11 cellular contexts compared by ENCODE assay signal in genomic region chr3:38163117-38163870, GRCh38. TPM values are rescaled to one million over a fixed set of nuclear protein-coding genes. Genes with fewer than 3 reads are reported as not detected.
DNase-seq lines count a peak whose midpoint lies in the region; ATAC-seq and TF ChIP-seq lines count a peak whose summit lies in the region.
"Had no signal": no experiment of that assay in that cellular context is flagged by ENCODE, and none has a peak within 500 bp of the region (broad histone marks: within the 10 kb centered on the region; RNA-seq: fewer than 3 reads in every experiment).

No MANE protein-coding gene starts in this region.

- H3K18ac ChIP-seq in mesendoderm (ENCODE audit: low read length), result no peak overlapping the region

- H3K4me3 ChIP-seq in DND-41 (ENCODE audit: low read depth in 1 of 2, low read length in 2 of 2) (no peak overlapping the region), Karpas-422 (ENCODE audit: low read length) (peak overlapping the region; percentile 89; the same call in 1 of the 2 replicates), mesendoderm (ENCODE audit: low read length) (no peak overlapping the region), testis (no peak overlapping the region)

- intact Hi-C loops in activated T-helper 2 cell treated with anti-CD3 and anti-CD28 coated beads, Interferon-gamma antibody, Interleukin-2, Interleukin-4, amounts not matched to agents 10 μg/mL and 5 μg/mL and 100 μg/mL, durations not matched to agents 14 hours and 24 hours and 36 hours (cut with micrococcal nuclease), result loop anchor here (10.0 kb wide), 1 partner anchor 258 kb away; no protein-coding TSS in a partner anchor
- intact Hi-C loops in testis (cut with DNase I; ENCODE audit: low total_unique reads), result no loop called here

- H3K4me1 Mint-ChIP-seq in activated T-helper 2 cell treated with anti-CD3 and anti-CD28 coated beads, Interferon-gamma antibody, Interleukin-2, Interleukin-4, amounts not matched to agents 10 μg/mL and 5 μg/mL and 100 μg/mL, durations not matched to agents 14 hours and 24 hours and 36 hours (ENCODE audit: low read depth), result peaks cover 31% of the 10 kb centered on the region

- H2AFZ ChIP-seq in DND-41 (ENCODE audit: low read depth, low read length) (peak overlapping the region; percentile 50), Karpas-422 (ENCODE audit: low read length) (peak overlapping the region; percentile 49; the same call in 1 of the 2 replicates)

- no peak overlapping the region for H4K8ac ChIP-seq in mesendoderm (ENCODE audit: low read depth, low read length)

- peak overlapping the region; percentile 23 for H3K4me3 Mint-ChIP-seq in activated T-helper 2 cell treated with anti-CD3 and anti-CD28 coated beads, Interferon-gamma antibody, Interleukin-2, Interleukin-4, amounts not matched to agents 10 μg/mL and 5 μg/mL and 100 μg/mL, durations not matched to agents 14 hours and 24 hours and 36 hours (ENCODE audit: low read depth)

- H3K4me1 ChIP-seq in DND-41 (ENCODE audit: insufficient read depth, low read length) (peaks cover 34% of the 10 kb centered on the region), Karpas-422 (ENCODE audit: low read length) (peaks cover 29% of the 10 kb centered on the region), mesendoderm (ENCODE audit: control insufficient read depth, low read depth, low read length) (no peaks in the 10 kb centered on the region), testis (no peaks in the 10 kb centered on the region)

- no CpG with 5 or more reads among the region's 12 CpGs for WGBS in mesendoderm (ENCODE audit: extremely low coverage, insufficient coverage, low lambda C conversion rate)
- 72 to 74% methylated on average over 12 of the region's 12 CpGs for WGBS in testis, 2 donors

- H4K20me1 ChIP-seq in DND-41 (ENCODE audit: insufficient read depth, low read length) (peaks cover 7% of the 10 kb centered on the region), Karpas-422 (ENCODE audit: insufficient read depth, low read depth, low read length) (peaks cover 3% of the 10 kb centered on the region; the same call in 1 of the 2 replicates)

- no peaks in the 10 kb centered on the region for H3K9me3 ChIP-seq in DND-41 (ENCODE audit: insufficient read depth, low read length, severe bottlenecking)
- no peaks in the 10 kb centered on the region for H3K9me3 ChIP-seq in Karpas-422 (ENCODE audit: low read length)
- no peaks in the 10 kb centered on the region for H3K9me3 ChIP-seq in testis
- H3K9me3 ChIP-seq: sigmoid colon, suprapubic skin had no signal

- no peaks in the 10 kb centered on the region for H3K9me2 ChIP-seq in Karpas-422 (replicated peaks; ENCODE audit: insufficient read depth, low read length)

- no peaks in the 10 kb centered on the region; the same call in 1 of the 2 replicates for H3K36me3 ChIP-seq in DND-41 (ENCODE audit: insufficient read depth, low read length)
- H3K36me3 ChIP-seq in Karpas-422 (ENCODE audit: insufficient read depth, low read length), result no peaks in the 10 kb centered on the region; the same call in 1 of the 2 replicates
- no peaks in the 10 kb centered on the region for H3K36me3 ChIP-seq in mesendoderm (ENCODE audit: control insufficient read depth, insufficient read depth, low read length)
- no peaks in the 10 kb centered on the region for H3K36me3 ChIP-seq in testis (ENCODE audit: low read depth, missing control alignments)
- H3K36me3 ChIP-seq: sigmoid colon, suprapubic skin had no signal

- peaks cover 22% of the 10 kb centered on the region for H3K36me3 Mint-ChIP-seq in activated T-helper 2 cell treated with anti-CD3 and anti-CD28 coated beads, Interferon-gamma antibody, Interleukin-2, Interleukin-4, amounts not matched to agents 10 μg/mL and 5 μg/mL and 100 μg/mL, durations not matched to agents 14 hours and 24 hours and 36 hours (ENCODE audit: low read depth)

- H2BK5ac ChIP-seq in mesendoderm (ENCODE audit: low read length), result no peak overlapping the region

- no peak overlapping the region for H4K5ac ChIP-seq in mesendoderm (ENCODE audit: low read length)

- H3K79me2 ChIP-seq in DND-41 (ENCODE audit: insufficient read depth, low read length) (peaks cover 30% of the 10 kb centered on the region), Karpas-422 (ENCODE audit: low read length) (peaks cover 29% of the 10 kb centered on the region), mesendoderm (ENCODE audit: control insufficient read depth, insufficient read depth, low read length) (peaks cover 19% of the 10 kb centered on the region)

- no peak overlapping the region for H2AK5ac ChIP-seq in mesendoderm (ENCODE audit: low read length)

- H3K4me2 ChIP-seq in DND-41 (ENCODE audit: insufficient read depth, low read length), result peak overlapping the region; percentile 72; the same call in 1 of the 2 replicates
- peak overlapping the region; percentile 68 for H3K4me2 ChIP-seq in Karpas-422 (ENCODE audit: low read depth, low read length, poor library complexity, severe bottlenecking)
- no peak overlapping the region for H3K4me2 ChIP-seq in mesendoderm (ENCODE audit: low read length)

- no peak overlapping the region for H2BK120ac ChIP-seq in mesendoderm (ENCODE audit: low read depth, low read length)

- DNase-seq in DND-41 (peak; percentile 35), Karpas-422 (peak; percentile 76), mesendoderm (peak; percentile 47), NCI-H2081 treated with DMSO at 0.1 percent for 48 hours (lab: John Stamatoyannopoulos, UW) (no peak), HuH-7.5 (ENCODE audit: low spot score) (no peak), testis (no peak)
- DNase-seq in activated T-helper 2 cell treated with anti-CD3 and anti-CD28 coated beads, Interferon-gamma antibody, Interleukin-2, Interleukin-4, amounts not matched to agents 10 μg/mL and 5 μg/mL and 100 μg/mL, durations not matched to agents 14 hours and 24 hours and 36 hours (ENCODE audit: low spot score), result no peak
- DNase-seq: head of caudate nucleus, NCI-H526 treated with DMSO at 0.1 percent for 48 hours, sigmoid colon had no signal

- peak; percentile 43 for TF ChIP-seq CTCF in DND-41 (IDR thresholded peaks at IDR 0.05; ENCODE audit: borderline replicate concordance, extremely low read depth, low read length, poor library complexity, severe bottlenecking)
- TF ChIP-seq CTCF in testis (IDR thresholded peaks at IDR 0.05), result no peak

- no peak overlapping the region for H3K56ac ChIP-seq in mesendoderm (ENCODE audit: low read length)

- H2BK15ac ChIP-seq in mesendoderm (replicated peaks; ENCODE audit: low read depth), result no peak overlapping the region

- no peak for ATAC-seq in DND-41 (ENCODE audit: insufficient read depth, low read depth)

- TF ChIP-seq POLR2A in testis (IDR thresholded peaks at IDR 0.05), result no peak

- H3K4ac ChIP-seq in mesendoderm (ENCODE audit: low read depth, low read length), result no peak overlapping the region

- no peak overlapping the region; the same call in 1 of the 2 replicates for H3K27ac ChIP-seq in DND-41 (ENCODE audit: low read length)
- no peak overlapping the region for H3K27ac ChIP-seq in Karpas-422 (ENCODE audit: low read length)
- no peak overlapping the region for H3K27ac ChIP-seq in mesendoderm (ENCODE audit: low read depth, low read length)
- peak overlapping the region in 1 of 2 donors; percentile 98 for H3K27ac ChIP-seq in testis

- H3K27me3 ChIP-seq in DND-41 (ENCODE audit: insufficient read depth, low read length, poor library complexity) (no peaks in the 10 kb centered on the region), Karpas-422 (ENCODE audit: low read length) (no peaks in the 10 kb centered on the region), mesendoderm (ENCODE audit: insufficient read depth, low read length, poor library complexity) (no peaks in the 10 kb centered on the region), testis (no peaks in the 10 kb centered on the region)
- H3K27me3 ChIP-seq: sigmoid colon, suprapubic skin had no signal

- peaks cover 8% of the 10 kb centered on the region for H3K79me1 ChIP-seq in mesendoderm (ENCODE audit: low read length)

- H3K27me3 Mint-ChIP-seq in activated T-helper 2 cell treated with anti-CD3 and anti-CD28 coated beads, Interferon-gamma antibody, Interleukin-2, Interleukin-4, amounts not matched to agents 10 μg/mL and 5 μg/mL and 100 μg/mL, durations not matched to agents 14 hours and 24 hours and 36 hours (ENCODE audit: low read depth), result no peaks in the 10 kb centered on the region

- H3K9ac ChIP-seq in DND-41 (ENCODE audit: low read depth, low read length), result peak overlapping the region; percentile 78; the same call in 1 of the 2 replicates
- no peak overlapping the region for H3K9ac ChIP-seq in Karpas-422 (ENCODE audit: low read length)
- H3K9ac ChIP-seq in mesendoderm (ENCODE audit: low read length), result no peak overlapping the region

- no peaks in the 10 kb centered on the region for H3K9me3 Mint-ChIP-seq in activated T-helper 2 cell treated with anti-CD3 and anti-CD28 coated beads, Interferon-gamma antibody, Interleukin-2, Interleukin-4, amounts not matched to agents 10 μg/mL and 5 μg/mL and 100 μg/mL, durations not matched to agents 14 hours and 24 hours and 36 hours

- H3K27ac Mint-ChIP-seq in activated T-helper 2 cell treated with anti-CD3 and anti-CD28 coated beads, Interferon-gamma antibody, Interleukin-2, Interleukin-4, amounts not matched to agents 10 μg/mL and 5 μg/mL and 100 μg/mL, durations not matched to agents 14 hours and 24 hours and 36 hours, result no peak overlapping the region

- no peak overlapping the region for H3K23ac ChIP-seq in mesendoderm (ENCODE audit: low read length)

RNA-seq across cellular contexts. Expression of gene OXSR1, which starts 2.0 kb away (rescaled TPM):
- total RNA-seq in Karpas-422 (2014; rRNA removed; shearing (Covaris generic); ENCODE audit: low replicate concordance), result 42.7 and 55.3 TPM in 2 replicates
- total RNA-seq in activated T-helper 2 cell treated with anti-CD3 and anti-CD28 coated beads, Interferon-gamma antibody, Interleukin-2, Interleukin-4, amounts not matched to agents 10 μg/mL and 5 μg/mL and 100 μg/mL, durations not matched to agents 14 hours and 24 hours and 36 hours, result 62.2 and 65.8 TPM in 2 replicates
- polyA plus RNA-seq in mesendoderm (2013, experiment 1 of 2), result 24.2 TPM
- polyA plus RNA-seq in mesendoderm (2013, experiment 2 of 2), result 24.6 TPM
- 10 to 100 TPM; 39.7 to 48.7 TPM for total RNA-seq in testis
- 26.0 TPM for polyA plus RNA-seq in testis (ENCODE audit: insufficient read depth, low read depth, low replicate concordance)

RNA-seq across cellular contexts. Expression of gene MYD88, which starts 24.8 kb away (rescaled TPM):
- 11.3 and 23.0 TPM in 2 replicates for total RNA-seq in Karpas-422 (2014; rRNA removed; shearing (Covaris generic); ENCODE audit: low replicate concordance)
- 36.5 and 46.5 TPM in 2 replicates for total RNA-seq in activated T-helper 2 cell treated with anti-CD3 and anti-CD28 coated beads, Interferon-gamma antibody, Interleukin-2, Interleukin-4, amounts not matched to agents 10 μg/mL and 5 μg/mL and 100 μg/mL, durations not matched to agents 14 hours and 24 hours and 36 hours
- polyA plus RNA-seq in mesendoderm (2013, experiment 1 of 2), result 26.2 TPM
- 26.8 TPM for polyA plus RNA-seq in mesendoderm (2013, experiment 2 of 2)
- 10 to 100 TPM; 18.7 to 22.3 TPM for total RNA-seq in testis
- 30.1 TPM for polyA plus RNA-seq in testis (ENCODE audit: insufficient read depth, low read depth, low replicate concordance)

RNA-seq across cellular contexts. Expression of gene ACAA1, which starts 26.4 kb away (rescaled TPM):
- 23.4 and 34.4 TPM in 2 replicates for total RNA-seq in Karpas-422 (2014; rRNA removed; shearing (Covaris generic); ENCODE audit: low replicate concordance)
- 68.6 and 69.5 TPM in 2 replicates for total RNA-seq in activated T-helper 2 cell treated with anti-CD3 and anti-CD28 coated beads, Interferon-gamma antibody, Interleukin-2, Interleukin-4, amounts not matched to agents 10 μg/mL and 5 μg/mL and 100 μg/mL, durations not matched to agents 14 hours and 24 hours and 36 hours
- 16.5 TPM for polyA plus RNA-seq in mesendoderm (2013, experiment 1 of 2)
- polyA plus RNA-seq in mesendoderm (2013, experiment 2 of 2), result 16.7 TPM
- total RNA-seq in testis, result 10 to 100 TPM; 58.3 to 60.9 TPM
- 50.7 TPM for polyA plus RNA-seq in testis (ENCODE audit: insufficient read depth, low read depth, low replicate concordance)

Comparison
In these comparisons a context has a peak if more than half of its experiments do, and no peak if none do; other contexts are left out.
1. DNase-seq: peak in DND-41 (single experiment), Karpas-422 (single experiment) and mesendoderm (single experiment); none in activated T-helper 2 cell treated with anti-CD3 and anti-CD28 coated beads, Interferon-gamma antibody, Interleukin-2, Interleukin-4, amounts not matched to agents 10 μg/mL and 5 μg/mL and 100 μg/mL, durations not matched to agents 14 hours and 24 hours and 36 hours (single experiment), NCI-H2081 treated with DMSO at 0.1 percent for 48 hours (single experiment), HuH-7.5 (single experiment) and testis (single experiment).